1 cellular context compared by ENCODE assay signal in the genomic region with DNA sequence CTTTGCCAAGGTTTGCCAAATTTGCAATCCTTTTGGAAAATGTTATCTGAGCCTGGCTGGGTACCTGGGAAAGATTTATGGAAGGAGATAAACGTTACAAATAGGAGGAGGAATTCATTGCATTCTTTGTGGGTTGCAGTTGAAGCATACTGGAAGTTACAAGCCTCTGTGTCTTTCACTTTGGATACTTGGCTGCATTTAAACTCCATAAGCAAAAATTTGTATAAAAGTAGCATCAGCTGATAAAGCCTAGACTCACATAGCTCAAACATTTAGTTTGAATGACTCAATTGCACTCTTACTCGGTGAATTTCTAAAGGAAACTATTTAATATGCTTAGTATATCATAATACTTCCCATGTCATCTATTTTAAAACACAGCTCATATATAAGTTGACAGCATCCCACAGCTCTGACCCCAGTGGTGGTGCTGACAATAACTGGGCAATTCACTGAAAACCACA.
TF ChIP-seq lines count a peak whose summit lies in the region.

No MANE protein-coding gene starts in this region.

TF ChIP-seq in IMR-90, 13 proteins besides CTCF, POLR2A, EP300 and RAD21 (continued from another document):
- TF ChIP-seq ELK1 (IDR thresholded peaks at IDR 0.05; ENCODE audit: borderline replicate concordance, low read depth, low read length): no peak
- TF ChIP-seq RFX5 (IDR thresholded peaks at IDR 0.05; ENCODE audit: low read depth, low read length): no peak
- TF ChIP-seq FOS (IDR thresholded peaks at IDR 0.05; ENCODE audit: low read depth, low read length): no peak
- TF ChIP-seq RCOR1 (IDR thresholded peaks at IDR 0.05; ENCODE audit: insufficient replicate concordance, low read length): no peak
- no peak for TF ChIP-seq MAZ (IDR thresholded peaks at IDR 0.05; ENCODE audit: borderline replicate concordance, low read depth, low read length)
- TF ChIP-seq CEBPB (IDR thresholded peaks at IDR 0.05; ENCODE audit: low read depth, low read length): no peak
- TF ChIP-seq MAFK (IDR thresholded peaks at IDR 0.05; ENCODE audit: low read depth, low read length): no peak
- no peak for TF ChIP-seq BHLHE40 (IDR thresholded peaks at IDR 0.05; ENCODE audit: low read depth, low read length)
- no peak for TF ChIP-seq CHD1 (IDR thresholded peaks at IDR 0.05; ENCODE audit: low read depth, low read length)
- no peak for TF ChIP-seq NFE2L2 (IDR thresholded peaks at IDR 0.05; ENCODE audit: low read depth, low read length)
- TF ChIP-seq, protein P1, sequence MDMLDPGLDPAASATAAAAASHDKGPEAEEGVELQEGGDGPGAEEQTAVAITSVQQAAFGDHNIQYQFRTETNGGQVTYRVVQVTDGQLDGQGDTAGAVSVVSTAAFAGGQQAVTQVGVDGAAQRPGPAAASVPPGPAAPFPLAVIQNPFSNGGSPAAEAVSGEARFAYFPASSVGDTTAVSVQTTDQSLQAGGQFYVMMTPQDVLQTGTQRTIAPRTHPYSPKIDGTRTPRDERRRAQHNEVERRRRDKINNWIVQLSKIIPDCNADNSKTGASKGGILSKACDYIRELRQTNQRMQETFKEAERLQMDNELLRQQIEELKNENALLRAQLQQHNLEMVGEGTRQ (IDR thresholded peaks at IDR 0.05; ENCODE audit: low read depth, low read length): no peak
TF ChIP-seq in IMR-90: peak in this region for 0.
